8 cellular contexts compared by ENCODE assay signal in the genomic region with DNA sequence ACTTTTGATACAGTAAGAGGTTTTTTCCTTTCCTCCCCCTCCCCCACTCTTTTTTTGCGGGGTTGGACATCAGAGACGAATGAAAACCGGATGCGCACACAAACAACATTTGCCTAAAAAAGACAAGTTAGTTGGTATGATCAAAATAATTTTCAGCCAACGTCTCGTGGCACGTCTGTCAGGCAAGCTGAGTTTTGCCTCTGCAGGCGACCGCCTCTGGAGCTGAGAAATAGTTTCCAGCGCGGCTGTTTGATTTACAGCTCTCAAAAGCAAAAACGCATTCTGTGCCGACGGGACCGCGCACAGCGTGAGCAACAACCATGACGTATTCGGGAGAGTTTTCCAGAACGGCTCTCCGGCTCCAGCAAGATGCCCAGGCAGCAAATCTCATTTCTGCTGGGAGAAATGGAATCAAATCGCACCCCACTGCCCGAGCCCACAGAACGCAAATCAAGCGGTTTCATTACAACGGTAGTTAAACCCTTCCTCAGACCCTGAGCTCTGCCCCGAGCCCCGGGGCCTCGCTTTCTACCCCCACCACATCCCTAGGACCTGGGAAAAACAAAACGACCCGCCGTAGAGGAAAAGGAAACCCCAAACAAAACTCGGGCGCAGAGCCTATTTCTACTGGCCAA. TPM values are rescaled to one million over a fixed set of nuclear protein-coding genes. Genes with fewer than 3 reads are reported as not detected.
DNase-seq lines count a peak whose midpoint lies in the region; ATAC-seq and TF ChIP-seq lines count a peak whose summit lies in the region.

No MANE protein-coding gene starts in this region.

- peak; percentile 68 for DNase-seq in GM12865 (ENCODE audit: low read depth)
- DNase-seq in NCI-H2227 (lab: John Stamatoyannopoulos, UW; ENCODE audit: unreplicated experiment), result peak; percentile 75
- peak; percentile 80 for DNase-seq in activated CD8-positive, alpha-beta memory T cell treated with anti-CD3 and anti-CD28 coated beads, Interleukin-2, amount 10 ng/mL, durations not matched to agents 7 days and 5 days
- peak; percentile 38 for DNase-seq in stimulated activated CD8-positive, alpha-beta memory T cell treated with anti-CD3 and anti-CD28 coated beads, Interleukin-7, amount 100 ng/mL, for 24 hours (ENCODE audit: low read depth)

- H3K36me3 Mint-ChIP-seq in activated CD8-positive, alpha-beta memory T cell treated with anti-CD3 and anti-CD28 coated beads, Interleukin-2, amount 10 ng/mL, durations not matched to agents 7 days and 5 days, result no peaks in the 10 kb centered on the region

- ATAC-seq in HG02798 (IDR thresholded peaks at IDR 0.05; ENCODE audit: poor library complexity, unreplicated experiment), result peak; percentile 11
- ATAC-seq in activated CD8-positive, alpha-beta memory T cell treated with anti-CD3 and anti-CD28 coated beads, Interleukin-2, amount 10 ng/mL, durations not matched to agents 7 days and 5 days, result peak; percentile 23
- ATAC-seq in GM18861 (IDR thresholded peaks at IDR 0.05; ENCODE audit: unreplicated experiment), result no peak

- H3K27me3 ChIP-seq in esophagus (ENCODE audit: control insufficient read depth in 1 of 2, insufficient read depth in 2 of 2, low read length in 2 of 2), result no peaks in the 10 kb centered on the region
- no peaks in the 10 kb centered on the region for H3K27me3 ChIP-seq in mucosa of rectum (ENCODE audit: control insufficient read depth in 2 of 2, insufficient read depth in 2 of 2, low read length in 2 of 2)

- H3K27ac ChIP-seq in esophagus (ENCODE audit: low read depth in 2 of 2, low read length in 1 of 2), result peak overlapping the region; percentile 97 to 98
- H3K27ac ChIP-seq in mucosa of rectum (ENCODE audit: low read depth in 2 of 2, low read length in 2 of 2), result peak overlapping the region; percentile 99 to 100

- H3K4me1 Mint-ChIP-seq in activated CD8-positive, alpha-beta memory T cell treated with anti-CD3 and anti-CD28 coated beads, Interleukin-2, amount 10 ng/mL, durations not matched to agents 7 days and 5 days, result peaks cover 15% of the 10 kb centered on the region

- peak overlapping the region; percentile 65 for H3K4me3 ChIP-seq in GM12865 (ENCODE audit: low read depth, low read length)
- peak overlapping the region; percentile 49 to 80 for H3K4me3 ChIP-seq in esophagus (ENCODE audit: low read depth in 1 of 2, low read length in 2 of 2)
- peak overlapping the region; percentile 78 to 92 for H3K4me3 ChIP-seq in mucosa of rectum (ENCODE audit: low read length in 2 of 2)

- H3K9me3 ChIP-seq in esophagus (ENCODE audit: control insufficient read depth in 2 of 2, insufficient read depth in 1 of 2, low read depth in 1 of 2, low read length in 1 of 2), result no peaks in the 10 kb centered on the region
- H3K9me3 ChIP-seq in mucosa of rectum (ENCODE audit: control insufficient read depth in 2 of 2, low read length in 2 of 2), result no peaks in the 10 kb centered on the region

- H3K27me3 Mint-ChIP-seq in activated CD8-positive, alpha-beta memory T cell treated with anti-CD3 and anti-CD28 coated beads, Interleukin-2, amount 10 ng/mL, durations not matched to agents 7 days and 5 days, result no peaks in the 10 kb centered on the region

- TF ChIP-seq CTCF in GM12865 (IDR thresholded peaks at IDR 0.05; ENCODE audit: insufficient read depth, low read depth, low read length, missing control alignments), result no peak

- H3K4me3 Mint-ChIP-seq in activated CD8-positive, alpha-beta memory T cell treated with anti-CD3 and anti-CD28 coated beads, Interleukin-2, amount 10 ng/mL, durations not matched to agents 7 days and 5 days, result no peak overlapping the region

- no peaks in the 10 kb centered on the region for H3K9me3 Mint-ChIP-seq in activated CD8-positive, alpha-beta memory T cell treated with anti-CD3 and anti-CD28 coated beads, Interleukin-2, amount 10 ng/mL, durations not matched to agents 7 days and 5 days (ENCODE audit: low read depth)

- CTCF ChIA-PET in activated CD8-positive, alpha-beta memory T cell treated with anti-CD3 and anti-CD28 coated beads, Interleukin-2, amount 10 ng/mL, durations not matched to agents 7 days and 5 days (lab: Charles Lee), result interaction anchor here (0.9 to 4.5 kb wide), 4 partner anchors 14 to 314 kb away, joined by 3 to 46 read pairs (median 5); partner anchors contain the start of gene CALM1

- peak overlapping the region; percentile 93 to 99 for H3K9ac ChIP-seq in mucosa of rectum (ENCODE audit: low read depth in 1 of 2, low read length in 2 of 2)

- H3K4me1 ChIP-seq in esophagus (ENCODE audit: control insufficient read depth in 2 of 2, insufficient read depth in 2 of 2, low read length in 1 of 2) (no peaks in the 10 kb centered on the region), mucosa of rectum (ENCODE audit: control insufficient read depth in 2 of 2, insufficient read depth in 2 of 2, low read length in 2 of 2) (peaks cover 30 to 34% of the 10 kb centered on the region in 2 donors)

- H3K27ac Mint-ChIP-seq in activated CD8-positive, alpha-beta memory T cell treated with anti-CD3 and anti-CD28 coated beads, Interleukin-2, amount 10 ng/mL, durations not matched to agents 7 days and 5 days, result no peak overlapping the region

- WGBS in esophagus, 2 donors, result 0 to 1% methylated on average over 34 of the region's 34 CpGs

- no peaks in the 10 kb centered on the region for H3K36me3 ChIP-seq in esophagus (ENCODE audit: control insufficient read depth in 2 of 2, insufficient read depth in 2 of 2, low read length in 1 of 2)
- no peaks in the 10 kb centered on the region for H3K36me3 ChIP-seq in mucosa of rectum (ENCODE audit: control insufficient read depth in 2 of 2, insufficient read depth in 2 of 2, low read length in 2 of 2)

RNA-seq across cellular contexts. Expression of gene CALM1, which starts 14.2 kb away (rescaled TPM):
- 100 to 1,000 TPM; 634 to 673 TPM for total RNA-seq in activated CD8-positive, alpha-beta memory T cell treated with anti-CD3 and anti-CD28 coated beads, Interleukin-2, amount 10 ng/mL, durations not matched to agents 7 days and 5 days
- 100 to 1,000 TPM; 487 to 518 TPM for polyA plus RNA-seq in esophagus

RNA-seq across cellular contexts. Expression of gene NRDE2, which starts 50.9 kb away (rescaled TPM):
- 10 to 100 TPM; 30.3 TPM for total RNA-seq in activated CD8-positive, alpha-beta memory T cell treated with anti-CD3 and anti-CD28 coated beads, Interleukin-2, amount 10 ng/mL, durations not matched to agents 7 days and 5 days
- polyA plus RNA-seq in esophagus, result 1 to 10 TPM; 5.4 to 7.4 TPM
